1 cellular context compared by ENCODE assay signal in genomic region chr4:15479913-15480185, GRCh38.
TF ChIP-seq lines count a peak whose summit lies in the region.

No MANE protein-coding gene starts in this region.

TF ChIP-seq in H1, 55 proteins besides CTCF, POLR2A, EP300 and RAD21 (continued from another document):
- TF ChIP-seq CEBPB (IDR thresholded peaks at IDR 0.05; ENCODE audit: low read depth, low read length): no peak
- no peak for TF ChIP-seq SP4 (IDR thresholded peaks at IDR 0.05; ENCODE audit: low read length)
- TF ChIP-seq POU5F1 (IDR thresholded peaks at IDR 0.05; ENCODE audit: low read depth, low read length): no peak
- no peak for TF ChIP-seq RBBP5 (IDR thresholded peaks at IDR 0.05; ENCODE audit: borderline replicate concordance, low read depth, low read length)
